In the genomic region with DNA sequence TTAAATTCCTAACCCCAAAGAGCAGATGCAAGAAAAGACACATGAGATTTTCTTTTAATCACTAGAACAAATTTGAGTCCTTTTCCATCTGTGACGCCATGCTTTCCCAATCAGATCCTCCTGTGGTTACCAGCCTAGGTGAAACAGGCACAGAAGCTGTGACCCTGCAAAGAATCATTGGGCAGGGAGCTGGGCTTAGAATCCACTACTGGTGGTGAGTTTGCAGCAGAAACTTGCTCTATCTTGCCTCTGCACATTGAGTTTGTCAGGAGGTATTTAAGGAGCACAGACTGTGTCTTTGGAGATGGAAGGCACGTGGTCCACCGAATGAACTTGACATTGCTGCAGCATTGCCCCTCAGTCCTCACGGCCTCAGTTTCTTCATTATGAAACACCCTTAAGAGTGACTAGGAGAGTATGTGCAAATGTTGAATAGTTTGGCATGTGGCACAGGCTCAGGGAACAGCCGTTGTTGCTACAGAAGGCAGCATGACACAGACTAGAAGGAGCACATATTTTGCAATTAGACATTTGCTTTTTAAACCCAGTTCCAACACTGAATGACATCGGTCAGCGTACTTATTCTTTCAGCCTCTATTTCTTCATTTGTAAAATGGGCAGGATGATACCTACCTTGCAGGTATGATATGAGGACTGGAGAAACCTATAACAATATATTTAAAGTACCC, we compare ENCODE assay signal across 1 cellular context.
TF ChIP-seq lines count a peak whose summit lies in the region.

No MANE protein-coding gene starts in this region.

TF ChIP-seq in GM23338, 12 proteins besides CTCF, POLR2A, EP300 and RAD21 (continued from another document):
- TF ChIP-seq, protein P1, sequence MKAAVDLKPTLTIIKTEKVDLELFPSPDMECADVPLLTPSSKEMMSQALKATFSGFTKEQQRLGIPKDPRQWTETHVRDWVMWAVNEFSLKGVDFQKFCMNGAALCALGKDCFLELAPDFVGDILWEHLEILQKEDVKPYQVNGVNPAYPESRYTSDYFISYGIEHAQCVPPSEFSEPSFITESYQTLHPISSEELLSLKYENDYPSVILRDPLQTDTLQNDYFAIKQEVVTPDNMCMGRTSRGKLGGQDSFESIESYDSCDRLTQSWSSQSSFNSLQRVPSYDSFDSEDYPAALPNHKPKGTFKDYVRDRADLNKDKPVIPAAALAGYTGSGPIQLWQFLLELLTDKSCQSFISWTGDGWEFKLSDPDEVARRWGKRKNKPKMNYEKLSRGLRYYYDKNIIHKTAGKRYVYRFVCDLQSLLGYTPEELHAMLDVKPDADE (IDR thresholded peaks at IDR 0.05) = no peak
- no peak for TF ChIP-seq ZNF114 (CRISPR knock-in tag; IDR thresholded peaks at IDR 0.05)
- TF ChIP-seq, protein P2, sequence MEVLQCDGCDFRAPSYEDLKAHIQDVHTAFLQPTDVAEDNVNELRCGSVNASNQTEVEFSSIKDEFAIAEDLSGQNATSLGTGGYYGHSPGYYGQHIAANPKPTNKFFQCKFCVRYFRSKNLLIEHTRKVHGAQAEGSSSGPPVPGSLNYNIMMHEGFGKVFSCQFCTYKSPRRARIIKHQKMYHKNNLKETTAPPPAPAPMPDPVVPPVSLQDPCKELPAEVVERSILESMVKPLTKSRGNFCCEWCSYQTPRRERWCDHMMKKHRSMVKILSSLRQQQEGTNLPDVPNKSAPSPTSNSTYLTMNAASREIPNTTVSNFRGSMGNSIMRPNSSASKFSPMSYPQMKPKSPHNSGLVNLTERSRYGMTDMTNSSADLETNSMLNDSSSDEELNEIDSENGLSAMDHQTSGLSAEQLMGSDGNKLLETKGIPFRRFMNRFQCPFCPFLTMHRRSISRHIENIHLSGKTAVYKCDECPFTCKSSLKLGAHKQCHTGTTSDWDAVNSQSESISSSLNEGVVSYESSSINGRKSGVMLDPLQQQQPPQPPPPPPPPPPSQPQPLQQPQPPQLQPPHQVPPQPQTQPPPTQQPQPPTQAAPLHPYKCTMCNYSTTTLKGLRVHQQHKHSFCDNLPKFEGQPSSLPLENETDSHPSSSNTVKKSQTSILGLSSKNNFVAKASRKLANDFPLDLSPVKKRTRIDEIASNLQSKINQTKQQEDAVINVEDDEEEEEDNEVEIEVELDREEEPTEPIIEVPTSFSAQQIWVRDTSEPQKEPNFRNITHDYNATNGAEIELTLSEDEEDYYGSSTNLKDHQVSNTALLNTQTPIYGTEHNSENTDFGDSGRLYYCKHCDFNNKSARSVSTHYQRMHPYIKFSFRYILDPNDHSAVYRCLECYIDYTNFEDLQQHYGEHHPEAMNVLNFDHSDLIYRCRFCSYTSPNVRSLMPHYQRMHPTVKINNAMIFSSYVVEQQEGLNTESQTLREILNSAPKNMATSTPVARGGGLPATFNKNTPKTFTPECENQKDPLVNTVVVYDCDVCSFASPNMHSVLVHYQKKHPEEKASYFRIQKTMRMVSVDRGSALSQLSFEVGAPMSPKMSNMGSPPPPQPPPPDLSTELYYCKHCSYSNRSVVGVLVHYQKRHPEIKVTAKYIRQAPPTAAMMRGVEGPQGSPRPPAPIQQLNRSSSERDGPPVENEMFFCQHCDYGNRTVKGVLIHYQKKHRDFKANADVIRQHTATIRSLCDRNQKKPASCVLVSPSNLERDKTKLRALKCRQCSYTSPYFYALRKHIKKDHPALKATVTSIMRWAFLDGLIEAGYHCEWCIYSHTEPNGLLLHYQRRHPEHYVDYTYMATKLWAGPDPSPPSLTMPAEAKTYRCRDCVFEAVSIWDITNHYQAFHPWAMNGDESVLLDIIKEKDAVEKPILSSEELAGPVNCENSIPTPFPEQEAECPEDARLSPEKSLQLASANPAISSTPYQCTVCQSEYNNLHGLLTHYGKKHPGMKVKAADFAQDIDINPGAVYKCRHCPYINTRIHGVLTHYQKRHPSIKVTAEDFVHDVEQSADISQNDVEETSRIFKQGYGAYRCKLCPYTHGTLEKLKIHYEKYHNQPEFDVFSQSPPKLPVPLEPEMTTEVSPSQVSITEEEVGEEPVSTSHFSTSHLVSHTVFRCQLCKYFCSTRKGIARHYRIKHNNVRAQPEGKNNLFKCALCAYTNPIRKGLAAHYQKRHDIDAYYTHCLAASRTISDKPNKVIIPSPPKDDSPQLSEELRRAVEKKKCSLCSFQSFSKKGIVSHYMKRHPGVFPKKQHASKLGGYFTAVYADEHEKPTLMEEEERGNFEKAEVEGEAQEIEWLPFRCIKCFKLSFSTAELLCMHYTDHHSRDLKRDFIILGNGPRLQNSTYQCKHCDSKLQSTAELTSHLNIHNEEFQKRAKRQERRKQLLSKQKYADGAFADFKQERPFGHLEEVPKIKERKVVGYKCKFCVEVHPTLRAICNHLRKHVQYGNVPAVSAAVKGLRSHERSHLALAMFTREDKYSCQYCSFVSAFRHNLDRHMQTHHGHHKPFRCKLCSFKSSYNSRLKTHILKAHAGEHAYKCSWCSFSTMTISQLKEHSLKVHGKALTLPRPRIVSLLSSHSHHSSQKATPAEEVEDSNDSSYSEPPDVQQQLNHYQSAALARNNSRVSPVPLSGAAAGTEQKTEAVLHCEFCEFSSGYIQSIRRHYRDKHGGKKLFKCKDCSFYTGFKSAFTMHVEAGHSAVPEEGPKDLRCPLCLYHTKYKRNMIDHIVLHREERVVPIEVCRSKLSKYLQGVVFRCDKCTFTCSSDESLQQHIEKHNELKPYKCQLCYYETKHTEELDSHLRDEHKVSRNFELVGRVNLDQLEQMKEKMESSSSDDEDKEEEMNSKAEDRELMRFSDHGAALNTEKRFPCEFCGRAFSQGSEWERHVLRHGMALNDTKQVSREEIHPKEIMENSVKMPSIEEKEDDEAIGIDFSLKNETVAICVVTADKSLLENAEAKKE (CRISPR knock-in tag; IDR thresholded peaks at IDR 0.05) = no peak
- no peak for TF ChIP-seq CREB1 (CRISPR knock-in tag; IDR thresholded peaks at IDR 0.05; ENCODE audit: low read depth)
- TF ChIP-seq ZNF331 (CRISPR knock-in tag; IDR thresholded peaks at IDR 0.05; ENCODE audit: low read depth) = no peak
TF ChIP-seq in GM23338: peak in this region for 0.
